In the genomic region with DNA sequence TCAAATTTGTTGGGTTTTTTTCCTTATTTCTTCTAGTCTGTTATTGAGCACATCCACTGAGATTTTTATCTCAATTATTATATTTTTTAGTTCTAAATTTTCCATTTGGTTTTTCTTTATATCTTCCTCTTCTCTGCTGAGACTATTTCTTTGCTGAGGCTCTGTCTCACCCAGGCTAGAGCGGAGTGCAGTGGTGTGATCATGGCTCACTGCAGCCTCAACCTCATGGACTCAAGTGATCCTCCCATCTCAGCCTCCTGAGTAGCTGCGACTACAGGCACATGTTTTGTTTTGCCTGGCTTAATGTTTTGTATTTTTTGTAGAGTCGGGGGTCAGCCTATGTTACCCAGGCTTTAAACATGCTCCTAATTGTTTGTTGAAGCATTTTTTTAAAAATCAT, we compare ENCODE assay signal across 7 cellular contexts. TPM values are rescaled to one million over a fixed set of nuclear protein-coding genes. Genes with fewer than 3 reads are reported as not detected.
"Had no signal": no experiment of that assay in that cellular context is flagged by ENCODE, and none has a peak within 500 bp of the region (broad histone marks: within the 10 kb centered on the region; RNA-seq: fewer than 3 reads in every experiment).

No MANE protein-coding gene starts in this region.

- H3K27ac Mint-ChIP-seq: IgD-negative memory B cell had no signal

- H3K4me1 Mint-ChIP-seq: IgD-negative memory B cell had no signal

- DNase-seq: IMR-90, KBM-7, KG1 had no signal

- H3K4me3 Mint-ChIP-seq: IgD-negative memory B cell had no signal

- FAIRE-seq: HTR-8/SVneo, K562 had no signal

- ATAC-seq: K562 had no signal

- H3K27ac ChIP-seq: HL-60 had no signal

- H3K4me3 ChIP-seq: K562 had no signal

RNA-seq across cellular contexts. Expression of a gene that starts 10.2 kb away (rescaled TPM):
- polyA plus RNA-seq: IgD-negative memory B cell had no signal
